In genomic region chr19:37654525-37654832, GRCh38 we compare ENCODE assay signal across 8 cellular contexts. TPM values are rescaled to one million over a fixed set of nuclear protein-coding genes. Genes with fewer than 3 reads are reported as not detected.
DNase-seq lines count a peak whose midpoint lies in the region; ATAC-seq and TF ChIP-seq lines count a peak whose summit lies in the region.

No MANE protein-coding gene starts in this region.

- ATAC-seq in HG02623 (IDR thresholded peaks at IDR 0.05; ENCODE audit: unreplicated experiment) (no peak), HG03354 (IDR thresholded peaks at IDR 0.05; ENCODE audit: poor library complexity, severe bottlenecking, unreplicated experiment) (no peak)

- no peaks in the 10 kb centered on the region for H3K27me3 Mint-ChIP-seq in type B pancreatic cell

- no peaks in the 10 kb centered on the region for H3K9me3 Mint-ChIP-seq in type B pancreatic cell

- H3K4me3 ChIP-seq in cardiac fibroblast (replicated peaks in 1 of 2; ENCODE audit: low read depth in 2 of 2, low read length in 2 of 2): peak overlapping the region; percentile 77 to 83

- H3K36me3 Mint-ChIP-seq in type B pancreatic cell: peaks cover 11% of the 10 kb centered on the region

- peak overlapping the region; percentile 90 for H3K4me3 Mint-ChIP-seq in type B pancreatic cell

- TF ChIP-seq CTCF in GM10266 (IDR thresholded peaks at IDR 0.05; ENCODE audit: control insufficient read depth, insufficient read depth, low read depth, missing control alignments): no peak
- no peak for TF ChIP-seq CTCF in cardiac fibroblast (IDR thresholded peaks at IDR 0.05; ENCODE audit: low read depth, low read length)
- no peak for TF ChIP-seq CTCF in type B pancreatic cell (conservative IDR thresholded peaks at IDR 0.05)

- peaks cover 9% of the 10 kb centered on the region for H3K4me1 Mint-ChIP-seq in type B pancreatic cell (ENCODE audit: unreplicated experiment)

- peak; percentile 31 for DNase-seq in A172 (ENCODE audit: low spot score)
- DNase-seq in GM10266 (ENCODE audit: extremely low spot score): peak; percentile 54
- peak; percentile 37 for DNase-seq in NCI-H526 treated with DMSO at 0.1 percent for 48 hours (lab: John Stamatoyannopoulos, UW)
- DNase-seq in cardiac fibroblast (ENCODE audit: low read depth in 2 of 2): peak; percentile 34 to 45
- DNase-seq in medulla oblongata (ENCODE audit: extremely low spot score): peak; percentile 41
- no peak for DNase-seq in type B pancreatic cell (ENCODE audit: extremely low spot score, unreplicated experiment)

- H3K27ac Mint-ChIP-seq in type B pancreatic cell: peak overlapping the region; percentile 93

RNA-seq across cellular contexts. Expression of gene ZFP30, which starts 0.8 kb away (rescaled TPM):
- total RNA-seq in A172 (2014; rRNA removed; shearing (Covaris generic)): 10.0 and 10.1 TPM in 2 replicates
- 14.5 and 28.1 TPM in 2 replicates for total RNA-seq in type B pancreatic cell (ENCODE audit: low replicate concordance)

RNA-seq across cellular contexts. Expression of gene ZNF540, which starts 59.8 kb away (rescaled TPM):
- total RNA-seq in A172 (2014; rRNA removed; shearing (Covaris generic)): 0.07 and 0.14 TPM in 2 replicates
- total RNA-seq in type B pancreatic cell (ENCODE audit: low replicate concordance): 1.1 and 2.3 TPM in 2 replicates

RNA-seq across cellular contexts. Expression of gene ZNF571, which starts 59.9 kb away (rescaled TPM):
- total RNA-seq in A172 (2014; rRNA removed; shearing (Covaris generic)): 1.9 and 6.2 TPM in 2 replicates
- 4.4 and 4.9 TPM in 2 replicates for total RNA-seq in type B pancreatic cell (ENCODE audit: low replicate concordance)
